Comparison of ENCODE assay signal across 1 cellular context in genomic region chr16:84144301-84144858, GRCh38.
TF ChIP-seq lines count a peak whose summit lies in the region.

No MANE protein-coding gene starts in this region.

TF ChIP-seq in SK-N-SH treated with all-trans-retinoic acid at 6 μM for 48 hours, 23 proteins besides CTCF, POLR2A, EP300 and RAD21 (continued from another document):
- TF ChIP-seq, protein P1, sequence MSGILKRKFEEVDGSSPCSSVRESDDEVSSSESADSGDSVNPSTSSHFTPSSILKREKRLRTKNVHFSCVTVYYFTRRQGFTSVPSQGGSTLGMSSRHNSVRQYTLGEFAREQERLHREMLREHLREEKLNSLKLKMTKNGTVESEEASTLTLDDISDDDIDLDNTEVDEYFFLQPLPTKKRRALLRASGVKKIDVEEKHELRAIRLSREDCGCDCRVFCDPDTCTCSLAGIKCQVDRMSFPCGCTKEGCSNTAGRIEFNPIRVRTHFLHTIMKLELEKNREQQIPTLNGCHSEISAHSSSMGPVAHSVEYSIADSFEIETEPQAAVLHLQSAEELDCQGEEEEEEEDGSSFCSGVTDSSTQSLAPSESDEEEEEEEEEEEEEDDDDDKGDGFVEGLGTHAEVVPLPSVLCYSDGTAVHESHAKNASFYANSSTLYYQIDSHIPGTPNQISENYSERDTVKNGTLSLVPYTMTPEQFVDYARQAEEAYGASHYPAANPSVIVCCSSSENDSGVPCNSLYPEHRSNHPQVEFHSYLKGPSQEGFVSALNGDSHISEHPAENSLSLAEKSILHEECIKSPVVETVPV (CRISPR knock-in tag; IDR thresholded peaks at IDR 0.05) = no peak
- no peak for TF ChIP-seq CREB5 (CRISPR knock-in tag; IDR thresholded peaks at IDR 0.05; ENCODE audit: low read depth)
- TF ChIP-seq ZNF70 (CRISPR knock-in tag; IDR thresholded peaks at IDR 0.05) = no peak
- TF ChIP-seq POU6F1 (CRISPR knock-in tag; IDR thresholded peaks at IDR 0.05; ENCODE audit: borderline replicate concordance, low read depth) = no peak
- no peak for TF ChIP-seq TCF4 (CRISPR knock-in tag; IDR thresholded peaks at IDR 0.05; ENCODE audit: borderline replicate concordance)
- TF ChIP-seq, protein P2, sequence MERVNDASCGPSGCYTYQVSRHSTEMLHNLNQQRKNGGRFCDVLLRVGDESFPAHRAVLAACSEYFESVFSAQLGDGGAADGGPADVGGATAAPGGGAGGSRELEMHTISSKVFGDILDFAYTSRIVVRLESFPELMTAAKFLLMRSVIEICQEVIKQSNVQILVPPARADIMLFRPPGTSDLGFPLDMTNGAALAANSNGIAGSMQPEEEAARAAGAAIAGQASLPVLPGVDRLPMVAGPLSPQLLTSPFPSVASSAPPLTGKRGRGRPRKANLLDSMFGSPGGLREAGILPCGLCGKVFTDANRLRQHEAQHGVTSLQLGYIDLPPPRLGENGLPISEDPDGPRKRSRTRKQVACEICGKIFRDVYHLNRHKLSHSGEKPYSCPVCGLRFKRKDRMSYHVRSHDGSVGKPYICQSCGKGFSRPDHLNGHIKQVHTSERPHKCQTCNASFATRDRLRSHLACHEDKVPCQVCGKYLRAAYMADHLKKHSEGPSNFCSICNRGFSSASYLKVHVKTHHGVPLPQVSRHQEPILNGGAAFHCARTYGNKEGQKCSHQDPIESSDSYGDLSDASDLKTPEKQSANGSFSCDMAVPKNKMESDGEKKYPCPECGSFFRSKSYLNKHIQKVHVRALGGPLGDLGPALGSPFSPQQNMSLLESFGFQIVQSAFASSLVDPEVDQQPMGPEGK (CRISPR knock-in tag; IDR thresholded peaks at IDR 0.05; ENCODE audit: borderline replicate concordance) = no peak
- TF ChIP-seq GLIS3 (CRISPR knock-in tag; IDR thresholded peaks at IDR 0.05) = no peak
- TF ChIP-seq PPARA (CRISPR knock-in tag; IDR thresholded peaks at IDR 0.05; ENCODE audit: borderline replicate concordance) = no peak
- no peak for TF ChIP-seq CSDC2 (CRISPR knock-in tag; IDR thresholded peaks at IDR 0.05)
- TF ChIP-seq RARB (CRISPR knock-in tag; IDR thresholded peaks at IDR 0.05) = no peak
- TF ChIP-seq SNAI2 (CRISPR knock-in tag; IDR thresholded peaks at IDR 0.05) = no peak
- TF ChIP-seq ARNTL (CRISPR knock-in tag; IDR thresholded peaks at IDR 0.05; ENCODE audit: borderline replicate concordance, low read depth) = no peak
- TF ChIP-seq ZC3H10 (CRISPR knock-in tag; IDR thresholded peaks at IDR 0.05) = no peak
- TF ChIP-seq ESRRG (CRISPR knock-in tag; IDR thresholded peaks at IDR 0.05) = no peak
TF ChIP-seq in SK-N-SH treated with all-trans-retinoic acid at 6 μM for 48 hours: peak in this region for 0.
